ENCODE assay signal across 26 cellular contexts in the genomic region with DNA sequence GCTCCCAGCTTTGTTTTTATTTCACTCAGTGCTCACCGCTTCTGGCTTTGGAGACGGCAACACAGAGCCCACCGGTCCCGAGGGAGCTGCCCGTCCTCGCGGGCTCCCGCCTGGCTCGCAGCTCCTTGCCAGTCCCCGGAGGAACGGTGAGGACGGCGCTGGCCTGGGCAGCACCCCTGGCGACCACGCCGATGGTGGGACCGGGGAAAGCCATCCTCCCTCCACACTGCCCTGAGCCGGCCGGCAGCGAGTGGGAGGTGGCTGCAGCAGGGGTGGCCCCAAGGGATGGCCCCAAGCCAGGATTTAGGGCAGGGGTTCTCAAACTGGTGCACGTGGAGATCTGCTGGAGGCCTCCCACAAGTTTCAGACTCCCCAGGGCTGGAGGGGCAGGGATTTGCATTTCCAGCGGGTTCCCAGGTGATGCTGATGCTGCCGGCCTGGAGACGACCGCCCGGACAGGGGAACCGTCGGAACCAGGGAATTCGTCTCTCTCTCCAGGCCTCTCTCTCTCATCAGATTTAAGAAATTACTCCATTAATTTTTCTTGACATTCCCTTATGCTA.
"Had no signal": no experiment of that assay in that cellular context is flagged by ENCODE, and none has a peak within 500 bp of the region (broad histone marks: within the 10 kb centered on the region; RNA-seq: fewer than 3 reads in every experiment).

No MANE protein-coding gene starts in this region.

- H3K27me3 Mint-ChIP-seq: IgD-negative memory B cell had no signal

- H3K4me3 ChIP-seq: K562, SJSA1, SK-N-MC had no signal

- H3K4me2 ChIP-seq: KMS-11 had no signal

- H3K27ac ChIP-seq: HL-60, KMS-11, SJSA1, SK-N-MC had no signal

- H3K4me1 ChIP-seq: SJSA1 had no signal

- H3K4me3 Mint-ChIP-seq: IgD-negative memory B cell had no signal

- H3K4me1 Mint-ChIP-seq: IgD-negative memory B cell had no signal

- H3K36me3 ChIP-seq: SJSA1 had no signal

- H3K27me3 ChIP-seq: SJSA1 had no signal

- DNase-seq: Kasumi-1, MM.1S, NCI-H1048, NCI-H1105, NCI-H1417, NCI-H1436 treated with DMSO at 0.1 percent for 48 hours, NCI-H1694, NCI-H187 treated with DMSO at 0.1 percent for 48 hours, NCI-H2029 treated with DMSO at 0.1 percent for 48 hours, NCI-H2171 treated with DMSO at 0.1 percent for 48 hours, NCI-H446, NCI-H510A, NCI-H524 treated with DMSO at 0.1 percent for 48 hours, NCI-H69, NCI-H774, Right ventricle myocardium superior, RPMI8226, SIG-M5 had no signal

- FAIRE-seq: HTR-8/SVneo, K562, RCC 7860 had no signal

- ATAC-seq: K562 had no signal

- H3K9me3 Mint-ChIP-seq: IgD-negative memory B cell had no signal

- H3K36me3 Mint-ChIP-seq: IgD-negative memory B cell had no signal

- H3K9ac ChIP-seq: KMS-11 had no signal
